Comparison of ENCODE assay signal across 15 cellular contexts in genomic region chr10:88651131-88651541, GRCh38. TPM values are rescaled to one million over a fixed set of nuclear protein-coding genes. Genes with fewer than 3 reads are reported as not detected.
DNase-seq lines count a peak whose midpoint lies in the region; ATAC-seq, FAIRE-seq and TF ChIP-seq lines count a peak whose summit lies in the region.
"Had no signal": no experiment of that assay in that cellular context is flagged by ENCODE, and none has a peak within 500 bp of the region (broad histone marks: within the 10 kb centered on the region; RNA-seq: fewer than 3 reads in every experiment).

No MANE protein-coding gene starts in this region.

- DNase-seq in AG20443 (ENCODE audit: low spot score), result peak; percentile 73
- DNase-seq in MG63, result peak; percentile 20
- DNase-seq in choroid plexus epithelial cell (ENCODE audit: low read depth), result peak; percentile 87
- no peak for DNase-seq in mesothelial cell of epicardium (ENCODE audit: low spot score in 2 of 2, unreplicated experiment in 2 of 2)
- DNase-seq in KBM-7, result no peak
- no peak for DNase-seq in G401 (ENCODE audit: low spot score)
- DNase-seq in small intestine, result no peak
- DNase-seq: activated CD8-positive, alpha-beta memory T cell treated with anti-CD3 and anti-CD28 coated beads, Interleukin-2, amount 10 ng/mL, durations not matched to agents 7 days and 5 days; left colon; NCI-H1694; pancreas; stimulated activated CD4-positive, alpha-beta T cell treated with anti-CD3 and anti-CD28 coated beads, Interleukin-4, amount 100 ng/mL, for 4 hours; T-helper 2 cell had no signal

- no peaks in the 10 kb centered on the region for H3K36me3 Mint-ChIP-seq in mesothelial cell of epicardium

- no peak for FAIRE-seq in small intestine (lab: Jason Lieb, UNC)
- FAIRE-seq: pancreas had no signal

- H3K4me1 Mint-ChIP-seq in mesothelial cell of epicardium, result peaks cover 1% of the 10 kb centered on the region
- H3K4me1 Mint-ChIP-seq: activated CD8-positive, alpha-beta memory T cell treated with anti-CD3 and anti-CD28 coated beads, Interleukin-2, amount 10 ng/mL, durations not matched to agents 7 days and 5 days had no signal

- H3K27me3 ChIP-seq in MG63 (no peaks in the 10 kb centered on the region), small intestine (ENCODE audit: control insufficient read depth in 2 of 2, insufficient read depth in 2 of 2, low read length in 2 of 2) (peaks cover 0 to 5% of the 10 kb centered on the region in 2 donors)
- H3K27me3 ChIP-seq: pancreas had no signal

- H3K4me3 Mint-ChIP-seq in mesothelial cell of epicardium, result no peak overlapping the region
- H3K4me3 Mint-ChIP-seq: activated CD8-positive, alpha-beta memory T cell treated with anti-CD3 and anti-CD28 coated beads, Interleukin-2, amount 10 ng/mL, durations not matched to agents 7 days and 5 days had no signal

- TF ChIP-seq CTCF in choroid plexus epithelial cell (conservative IDR thresholded peaks at IDR 0.05; ENCODE audit: low read depth, low read length), result no peak
- no peak for TF ChIP-seq CTCF in mesothelial cell of epicardium (IDR thresholded peaks at IDR 0.05; ENCODE audit: unreplicated experiment)

- no peaks in the 10 kb centered on the region for H3K4me1 ChIP-seq in small intestine (ENCODE audit: control insufficient read depth in 2 of 2, insufficient read depth in 1 of 2, low read depth in 1 of 2, low read length in 1 of 2)
- H3K4me1 ChIP-seq: pancreas had no signal

- no peaks in the 10 kb centered on the region; the same call in 1 of the 2 replicates for H3K36me3 ChIP-seq in MG63
- no peaks in the 10 kb centered on the region for H3K36me3 ChIP-seq in small intestine (ENCODE audit: control insufficient read depth in 2 of 2, insufficient read depth in 2 of 2, low read length in 2 of 2)
- H3K36me3 ChIP-seq: pancreas had no signal

- peak overlapping the region; percentile 41 for H3K27ac Mint-ChIP-seq in mesothelial cell of epicardium
- H3K27ac Mint-ChIP-seq: activated CD8-positive, alpha-beta memory T cell treated with anti-CD3 and anti-CD28 coated beads, Interleukin-2, amount 10 ng/mL, durations not matched to agents 7 days and 5 days had no signal

- H3K9me3 Mint-ChIP-seq in mesothelial cell of epicardium, result no peaks in the 10 kb centered on the region

- H3K4me3 ChIP-seq in MG63, result no peak overlapping the region
- no peak overlapping the region for H3K4me3 ChIP-seq in choroid plexus epithelial cell (ENCODE audit: low read depth, low read length)
- H3K4me3 ChIP-seq in small intestine (ENCODE audit: low read depth in 1 of 2, low read length in 2 of 2), result no peak overlapping the region
- H3K4me3 ChIP-seq: pancreas had no signal

- peaks cover 4% of the 10 kb centered on the region for H3K9me3 ChIP-seq in MG63
- H3K9me3 ChIP-seq in small intestine (ENCODE audit: control insufficient read depth, low read depth), result no peaks in the 10 kb centered on the region
- H3K9me3 ChIP-seq: pancreas had no signal

- no peak for ATAC-seq in HG02870 (IDR thresholded peaks at IDR 0.05; ENCODE audit: unreplicated experiment)
- ATAC-seq: activated CD8-positive, alpha-beta memory T cell treated with anti-CD3 and anti-CD28 coated beads, Interleukin-2, amount 10 ng/mL, durations not matched to agents 7 days and 5 days; left colon had no signal

- no peak overlapping the region for H3K27ac ChIP-seq in small intestine (ENCODE audit: low read depth in 1 of 2, low read length in 1 of 2)
- H3K27ac ChIP-seq: HL-60, pancreas had no signal

- in situ Hi-C loops in KBM-7 (cut with MboI; ENCODE audit: low pct_unique_long_range_greater_than_20kb, low sequenced_read_pairs) (no loop called here), G401 (cut with HindIII; ENCODE audit: low sequenced_read_pairs) (no loop called here)

- peaks cover 26% of the 10 kb centered on the region for H3K27me3 Mint-ChIP-seq in mesothelial cell of epicardium (ENCODE audit: low read depth)

RNA-seq across cellular contexts. Expression of gene LIPF, which starts 13.1 kb away (rescaled TPM):
- not detected in 2 replicates for total RNA-seq in MG63 (2014; rRNA removed; shearing (Covaris generic); ENCODE audit: low replicate concordance)
- total RNA-seq in mesothelial cell of epicardium, result not detected in 3 replicates
- total RNA-seq in G401 (2014; rRNA removed; shearing (Covaris generic)), result not detected in 2 replicates
- 10 to 100 TPM in 1 of 3 donors, 1 to 10 TPM in 2; 4.5 to 44.3 (median 7.6) TPM for polyA plus RNA-seq in small intestine
- total RNA-seq: activated CD8-positive, alpha-beta memory T cell treated with anti-CD3 and anti-CD28 coated beads, Interleukin-2, amount 10 ng/mL, durations not matched to agents 7 days and 5 days; left colon; pancreas had no signal

RNA-seq across cellular contexts. Expression of gene LIPK, which starts 54.9 kb away (rescaled TPM):
- total RNA-seq in MG63 (2014; rRNA removed; shearing (Covaris generic); ENCODE audit: low replicate concordance), result not detected in 2 replicates
- total RNA-seq in mesothelial cell of epicardium, result not detected in 3 replicates
- total RNA-seq in G401 (2014; rRNA removed; shearing (Covaris generic)), result not detected in 2 replicates
- polyA plus RNA-seq in small intestine, result not detected
- total RNA-seq: activated CD8-positive, alpha-beta memory T cell treated with anti-CD3 and anti-CD28 coated beads, Interleukin-2, amount 10 ng/mL, durations not matched to agents 7 days and 5 days; left colon; pancreas had no signal
- polyA plus RNA-seq: pancreas had no signal

Comparison
In these comparisons a context has a peak if more than half of its experiments do, and no peak if none do; other contexts are left out.
1. DNase-seq: peak in AG20443 (single experiment), MG63 (single experiment) and choroid plexus epithelial cell (single experiment); none in mesothelial cell of epicardium (0 of 2), KBM-7 (single experiment), G401 (single experiment) and small intestine (single experiment).